ENCODE assay signal across 10 cellular contexts in the genomic region with DNA sequence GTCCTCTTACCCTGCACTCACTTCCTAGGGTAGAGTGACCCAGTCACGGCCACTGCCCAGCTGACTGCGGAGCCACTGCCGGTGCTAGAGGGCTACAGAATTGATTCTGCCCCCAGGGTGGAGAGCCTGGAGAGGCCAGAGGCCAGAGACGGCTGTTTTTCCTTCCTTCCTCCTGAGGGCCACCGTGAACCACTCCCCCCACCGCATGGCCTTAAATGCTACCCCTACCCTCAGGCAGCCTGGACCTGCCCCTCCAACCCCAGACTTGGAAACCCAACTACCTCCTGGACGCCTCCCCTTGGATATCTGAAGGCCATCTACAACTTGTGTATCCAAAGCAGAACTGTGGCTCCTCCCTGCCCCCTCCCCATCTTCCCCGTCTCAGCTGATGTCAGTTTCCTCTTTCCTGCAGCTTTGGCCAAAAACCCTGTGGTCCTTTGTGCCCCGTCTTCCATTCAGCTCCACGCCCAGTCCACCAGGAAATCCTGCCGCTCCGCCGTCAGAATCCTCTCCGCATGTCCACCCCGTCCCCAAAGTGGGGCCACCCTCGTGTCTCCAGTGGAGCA. TPM values are rescaled to one million over a fixed set of nuclear protein-coding genes. Genes with fewer than 3 reads are reported as not detected.
DNase-seq lines count a peak whose midpoint lies in the region; ATAC-seq and TF ChIP-seq lines count a peak whose summit lies in the region.
"Had no signal": no experiment of that assay in that cellular context is flagged by ENCODE, and none has a peak within 500 bp of the region (broad histone marks: within the 10 kb centered on the region; RNA-seq: fewer than 3 reads in every experiment).

No MANE protein-coding gene starts in this region.

- peak overlapping the region in 3 of 5 donors; percentile 10 to 85 (median 38) for H3K27ac ChIP-seq in adrenal gland
- H3K27ac ChIP-seq: SJSA1 had no signal

- peaks cover 57% of the 10 kb centered on the region for H3K4me1 Mint-ChIP-seq in stimulated activated memory B cell treated with anti-CD40 and anti-IgM and Interleukin-4, amounts not matched to agents 10 μg/mL and 1 μg/mL and 100 μg/mL, for 72 hours
- no peaks in the 10 kb centered on the region for H3K4me1 Mint-ChIP-seq in Calu3 (ENCODE audit: low read depth, unreplicated experiment)

- H3K4me3 ChIP-seq in NT2/D1 (ENCODE audit: insufficient read length, low read depth), result no peak overlapping the region
- H3K4me3 ChIP-seq in adrenal gland, result no peak overlapping the region
- H3K4me3 ChIP-seq: SJSA1 had no signal

- H3K9me3 ChIP-seq in NT2/D1 (ENCODE audit: insufficient read depth, low read length) (no peaks in the 10 kb centered on the region), adrenal gland (replicated peaks in 1 of 3) (no peaks in the 10 kb centered on the region)
- H3K9me3 ChIP-seq: SJSA1 had no signal

- no TSS peak for BruUV-seq in Calu3 (replicated peaks; lab: Mats Ljungman, UMichigan)

- DNase-seq in NT2/D1 (ENCODE audit: low read depth, low spot score) (no peak), adrenal gland (peak; percentile 34 to 86 (median 64)), left lobe of liver (ENCODE audit: low spot score) (no peak), ecto neural progenitor cell (ENCODE audit: low spot score) (no peak), Calu3 (no peak)
- DNase-seq in activated CD8-positive, alpha-beta memory T cell treated with anti-CD3 and anti-CD28 coated beads, Interleukin-2, amount 50 U/mL, for 4 hours, result no peak
- no peak for DNase-seq in activated CD8-positive, alpha-beta memory T cell treated with anti-CD3 and anti-CD28 coated beads for 24 hours
- DNase-seq: effector CD4-positive, alpha-beta T cell had no signal

- no peak for TF ChIP-seq CTCF in adrenal gland (IDR thresholded peaks at IDR 0.05)
- TF ChIP-seq CTCF in Calu3 (IDR thresholded peaks at IDR 0.05; ENCODE audit: unreplicated experiment), result no peak

- peak; percentile 59 for ATAC-seq in left lobe of liver
- no peak for ATAC-seq in stimulated activated memory B cell treated with anti-CD40 and anti-IgM and Interleukin-4, amounts not matched to agents 10 μg/mL and 1 μg/mL and 100 μg/mL, for 72 hours

- peaks cover 60% of the 10 kb centered on the region for H3K36me3 Mint-ChIP-seq in stimulated activated memory B cell treated with anti-CD40 and anti-IgM and Interleukin-4, amounts not matched to agents 10 μg/mL and 1 μg/mL and 100 μg/mL, for 72 hours
- peaks cover 2% of the 10 kb centered on the region for H3K36me3 Mint-ChIP-seq in Calu3 (ENCODE audit: insufficient read depth, unreplicated experiment)

- H3K27me3 ChIP-seq in NT2/D1 (ENCODE audit: insufficient read depth, insufficient read length) (no peaks in the 10 kb centered on the region), adrenal gland (peaks cover 4% of the 10 kb centered on the region)
- H3K27me3 ChIP-seq: SJSA1 had no signal

- H3K27ac Mint-ChIP-seq in stimulated activated memory B cell treated with anti-CD40 and anti-IgM and Interleukin-4, amounts not matched to agents 10 μg/mL and 1 μg/mL and 100 μg/mL, for 72 hours, result peak overlapping the region; percentile 78
- H3K27ac Mint-ChIP-seq in Calu3 (ENCODE audit: unreplicated experiment), result no peak overlapping the region

- peak overlapping the region; percentile 13 for H3K9ac ChIP-seq in NT2/D1 (ENCODE audit: insufficient read length, low read depth)

- H3K4me3 Mint-ChIP-seq in stimulated activated memory B cell treated with anti-CD40 and anti-IgM and Interleukin-4, amounts not matched to agents 10 μg/mL and 1 μg/mL and 100 μg/mL, for 72 hours, result no peak overlapping the region
- H3K4me3 Mint-ChIP-seq in Calu3 (ENCODE audit: low read depth, unreplicated experiment), result no peak overlapping the region

- CTCF ChIA-PET in Calu3 (lab: Charles Lee), result no interaction called here

- no peaks in the 10 kb centered on the region for H3K27me3 Mint-ChIP-seq in stimulated activated memory B cell treated with anti-CD40 and anti-IgM and Interleukin-4, amounts not matched to agents 10 μg/mL and 1 μg/mL and 100 μg/mL, for 72 hours
- peaks cover 60% of the 10 kb centered on the region for H3K27me3 Mint-ChIP-seq in Calu3 (ENCODE audit: unreplicated experiment)

- 39 to 53% (median 46%) methylated on average over 16 of the region's 16 CpGs for WGBS in adrenal gland, 4 donors

- H3K36me3 ChIP-seq in NT2/D1 (ENCODE audit: insufficient read depth, insufficient read length, low read length) (peaks cover 3% of the 10 kb centered on the region), adrenal gland (replicated peaks in 1 of 2) (no peaks in the 10 kb centered on the region)
- H3K36me3 ChIP-seq: SJSA1 had no signal

- peaks cover 18% of the 10 kb centered on the region for H3K4me1 ChIP-seq in NT2/D1 (ENCODE audit: insufficient read depth, insufficient read length)
- peaks cover 0 to 13% of the 10 kb centered on the region in 2 donors for H3K4me1 ChIP-seq in adrenal gland (replicated peaks in 1 of 2)
- H3K4me1 ChIP-seq: SJSA1 had no signal

- intact Hi-C loops in adrenal gland (cut with DNase I), result no loop called here
- intact Hi-C loops in Calu3 (cut with micrococcal nuclease; ENCODE audit: unreplicated experiment), result no loop called here

- TF ChIP-seq POLR2A in adrenal gland (IDR thresholded peaks at IDR 0.05), result peak in 1 of 2 donors; percentile 10

- no peaks in the 10 kb centered on the region for H3K9me3 Mint-ChIP-seq in stimulated activated memory B cell treated with anti-CD40 and anti-IgM and Interleukin-4, amounts not matched to agents 10 μg/mL and 1 μg/mL and 100 μg/mL, for 72 hours
- no peaks in the 10 kb centered on the region for H3K9me3 Mint-ChIP-seq in Calu3 (ENCODE audit: low read depth, unreplicated experiment)

RNA-seq across cellular contexts. Expression of gene SH2D3C, which starts 16.3 kb away (rescaled TPM):
- total RNA-seq in adrenal gland (10 to 100 TPM in 4 of 8 donors, 1 to 10 TPM in 4; 4.4 to 14.2 (median 10.3) TPM), left lobe of liver (3.4 TPM), Calu3 (2022) (not detected in 2 replicates)
- 10 to 100 TPM in 2 of 3 donors, 1 to 10 TPM in 1; 2.1 to 27.1 (median 19.1) TPM for polyA plus RNA-seq in adrenal gland
- total RNA-seq: SJSA1 had no signal

RNA-seq across cellular contexts. Expression of gene CDK9, which starts 23.6 kb away (rescaled TPM):
- total RNA-seq in adrenal gland (100 to 1,000 TPM in 6 of 8 donors, 10 to 100 TPM in 2; 81.8 to 238 (median 117) TPM), left lobe of liver (55.5 TPM), Calu3 (2022) (41.8 and 51.3 TPM in 2 replicates)
- 100 to 1,000 TPM in 2 of 3 donors, 10 to 100 TPM in 1; 64.0 to 202 (median 166) TPM for polyA plus RNA-seq in adrenal gland

RNA-seq across cellular contexts. Expression of gene TOR2A, which starts 27.1 kb away (rescaled TPM):
- total RNA-seq in adrenal gland (10 to 100 TPM; 10.8 to 30.6 (median 18.5) TPM), left lobe of liver (7.4 TPM), Calu3 (2022) (7.0 and 7.6 TPM in 2 replicates)
- polyA plus RNA-seq in adrenal gland, result 10 to 100 TPM in 2 of 3 donors, 1 to 10 TPM in 1; 4.3 to 16.9 (median 14.6) TPM

RNA-seq across cellular contexts. Expression of gene FPGS, which starts 40.5 kb away (rescaled TPM):
- total RNA-seq in adrenal gland (100 to 1,000 TPM in 5 of 8 donors, 10 to 100 TPM in 3; 58.7 to 359 (median 120) TPM), left lobe of liver (82.9 TPM), Calu3 (2022) (75.2 and 79.9 TPM in 2 replicates)
- polyA plus RNA-seq in adrenal gland, result 100 to 1,000 TPM in 2 of 3 donors, 10 to 100 TPM in 1; 59.6 to 176 (median 144) TPM

RNA-seq across cellular contexts. Expression of gene TTC16, which starts 46.3 kb away (rescaled TPM):
- total RNA-seq in adrenal gland (1 to 10 TPM in 1 of 8 donors, under 1 TPM in 5, not detected in 2; under 0.01 to 1.0 (median 0.20) TPM), left lobe of liver (not detected), Calu3 (2022) (not detected in 2 replicates)
- under 1 TPM; 0.11 to 0.57 (median 0.48) TPM for polyA plus RNA-seq in adrenal gland
- total RNA-seq: SJSA1 had no signal

Comparison
In these comparisons a context has a peak if more than half of its experiments do, and no peak if none do; other contexts are left out.
1. DNase-seq: peak in adrenal gland (7 of 7); none in NT2/D1 (single experiment), left lobe of liver (single experiment), ecto neural progenitor cell (single experiment), activated CD8-positive, alpha-beta memory T cell treated with anti-CD3 and anti-CD28 coated beads, Interleukin-2, amount 50 U/mL, for 4 hours (single experiment), activated CD8-positive, alpha-beta memory T cell treated with anti-CD3 and anti-CD28 coated beads for 24 hours (single experiment) and Calu3 (single experiment).